Comparison of ENCODE assay signal across 1 cellular context in the genomic region with DNA sequence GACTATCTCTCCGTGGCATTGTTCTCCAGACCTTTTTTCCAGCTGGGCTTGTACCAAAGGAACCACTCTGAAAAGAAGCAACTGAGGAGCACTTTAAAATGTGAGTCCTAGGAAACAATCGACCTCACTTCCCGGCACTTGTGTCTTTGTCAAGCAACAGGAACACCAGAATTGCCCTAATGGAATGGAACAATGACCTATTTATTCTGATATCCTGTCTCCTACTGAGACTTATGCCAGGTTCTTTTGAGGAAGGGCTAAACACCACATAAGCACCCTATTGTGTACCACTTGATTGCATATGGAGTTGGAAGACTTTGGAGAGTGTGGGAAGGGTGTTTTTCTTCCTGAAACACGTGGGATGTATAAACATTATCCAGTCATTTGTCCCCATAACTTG.
TF ChIP-seq lines count a peak whose summit lies in the region.

No MANE protein-coding gene starts in this region.

TF ChIP-seq in HepG2, 621 proteins besides CTCF, POLR2A, EP300 and RAD21 (continued from another document):
- TF ChIP-seq KLF6 (CRISPR knock-in tag; IDR thresholded peaks at IDR 0.05), result no peak
